ENCODE assay signal across 9 cellular contexts in the genomic region with DNA sequence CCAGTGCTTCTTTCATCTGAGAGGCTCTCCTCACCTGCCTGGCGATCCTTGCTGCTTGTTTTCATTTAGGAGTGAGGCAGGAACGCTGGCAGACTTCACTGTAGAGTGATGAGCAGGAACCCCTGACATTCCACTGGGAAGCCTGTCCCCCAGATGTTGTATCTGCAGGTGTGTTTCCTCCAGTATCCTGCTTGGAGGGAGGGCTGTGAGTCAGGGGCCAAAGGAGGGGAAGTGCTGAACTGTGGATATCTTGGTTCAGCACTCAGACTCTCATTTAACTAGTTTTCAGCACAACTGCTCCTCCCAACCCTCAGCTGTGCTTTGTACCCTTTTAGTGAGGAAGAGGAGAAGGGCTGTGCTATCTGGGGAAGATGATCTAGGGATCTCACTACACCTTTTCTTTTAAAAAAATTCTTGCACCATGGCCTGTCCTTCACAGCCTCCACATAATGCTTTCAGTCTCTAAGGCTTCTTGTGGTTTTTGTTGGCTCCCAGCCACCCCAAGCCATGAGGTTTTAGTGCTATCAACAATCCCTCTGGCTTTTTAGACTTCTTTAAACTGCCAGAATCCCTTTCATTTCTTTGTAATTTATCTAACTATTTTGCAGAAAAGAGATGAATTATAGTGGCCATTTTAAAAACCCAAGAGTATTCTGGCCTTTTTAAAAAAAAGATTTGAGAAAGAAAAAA. TPM values are rescaled to one million over a fixed set of nuclear protein-coding genes. Genes with fewer than 3 reads are reported as not detected.
DNase-seq lines count a peak whose midpoint lies in the region; TF ChIP-seq lines count a peak whose summit lies in the region.
"Had no signal": no experiment of that assay in that cellular context is flagged by ENCODE, and none has a peak within 500 bp of the region (broad histone marks: within the 10 kb centered on the region; RNA-seq: fewer than 3 reads in every experiment).

No MANE protein-coding gene starts in this region.

- TF ChIP-seq EP300 in esophagus muscularis mucosa (IDR thresholded peaks at IDR 0.05): no peak

- TF ChIP-seq CTCF in AG09319 (IDR thresholded peaks at IDR 0.05; ENCODE audit: low read depth, low read length): no peak
- TF ChIP-seq CTCF in fibroblast of pulmonary artery (IDR thresholded peaks at IDR 0.05; ENCODE audit: low read length, missing control alignments): no peak
- TF ChIP-seq CTCF in esophagus muscularis mucosa (IDR thresholded peaks at IDR 0.05): no peak

- no peak overlapping the region for H3K4me3 ChIP-seq in GM23248
- H3K4me3 ChIP-seq in fibroblast of pulmonary artery (replicated peaks; ENCODE audit: low read depth, low read length): no peak overlapping the region
- no peak overlapping the region for H3K4me3 ChIP-seq in esophagus muscularis mucosa
- H3K4me3 ChIP-seq: skin epidermis had no signal

- H3K36me3 ChIP-seq in GM23248 (ENCODE audit: low read depth): no peaks in the 10 kb centered on the region
- H3K36me3 ChIP-seq in esophagus muscularis mucosa: peaks cover 0 to 5% (median 0%) of the 10 kb centered on the region in 4 donors

- H3K9me3 ChIP-seq in GM23248 (ENCODE audit: low read depth): no peaks in the 10 kb centered on the region
- H3K9me3 ChIP-seq in esophagus muscularis mucosa: no peaks in the 10 kb centered on the region

- no peak overlapping the region for H3K4me2 ChIP-seq in GM23248 (ENCODE audit: unreplicated experiment)

- peaks cover 9% of the 10 kb centered on the region for H3K4me1 ChIP-seq in GM23248 (ENCODE audit: insufficient read depth)
- peaks cover 0 to 28% (median 17%) of the 10 kb centered on the region in 4 donors for H3K4me1 ChIP-seq in esophagus muscularis mucosa

- H3K79me2 ChIP-seq in GM23248 (ENCODE audit: insufficient read depth): peaks cover 41% of the 10 kb centered on the region

- H3K9ac ChIP-seq in GM23248: no peak overlapping the region

- WGBS in GM23248 (ENCODE audit: low coverage in 1 of 2, low lambda C conversion rate in 2 of 2, missing lambda C conversion rate in 2 of 2), 2 experiments: 63 to 64% methylated on average over 2 of the region's 2 CpGs
- 55% methylated on average over 2 of the region's 2 CpGs for WGBS in esophagus muscularis mucosa

- TF ChIP-seq POLR2A in esophagus muscularis mucosa (IDR thresholded peaks at IDR 0.05; ENCODE audit: low read depth): no peak

- H3K27ac ChIP-seq in GM23248 (no peak overlapping the region), esophagus muscularis mucosa (replicated peaks in 1 of 4) (no peak overlapping the region)
- H3K27ac ChIP-seq: skin epidermis had no signal

- no peaks in the 10 kb centered on the region for H4K20me1 ChIP-seq in GM23248 (ENCODE audit: insufficient read depth)

- intact Hi-C loops in esophagus muscularis mucosa (cut with DNase I): no loop called here

- H2AFZ ChIP-seq in GM23248: no peak overlapping the region

- H3K9me2 ChIP-seq in GM23248 (ENCODE audit: insufficient read depth): no peaks in the 10 kb centered on the region

- H3K27me3 ChIP-seq in GM23248 (replicated peaks; ENCODE audit: insufficient read depth) (no peaks in the 10 kb centered on the region), esophagus muscularis mucosa (no peaks in the 10 kb centered on the region)

- in situ Hi-C loops in GM23248 (cut with MboI): no loop called here

- DNase-seq in AG09319 (ENCODE audit: extremely low read depth, low read depth): peak; percentile 23
- DNase-seq in GM23248: peak; percentile 53
- peak; percentile 21 for DNase-seq in NAMALWA (ENCODE audit: low spot score)
- DNase-seq in fibroblast of pulmonary artery (ENCODE audit: low read depth): peak; percentile 67
- DNase-seq in NCI-H2029 (lab: John Stamatoyannopoulos, UW): no peak
- DNase-seq in NOMO-1 treated with DMSO at 0.1 percent for 48 hours (lab: John Stamatoyannopoulos, UW; ENCODE audit: unreplicated experiment): no peak
- no peak for DNase-seq in esophagus muscularis mucosa (ENCODE audit: extremely low spot score)
- DNase-seq in mesenteric fat pad (ENCODE audit: low spot score): no peak

- 0 out of 2 replicates have a peak, but pooled peaks cover 3% of the 10 kb centered on the region for H3F3A ChIP-seq in GM23248 (ENCODE audit: insufficient read depth)

RNA-seq across cellular contexts. Expression of a gene that starts 11.2 kb away (rescaled TPM):
- total RNA-seq in GM23248 (2014; rRNA removed; shearing (Covaris generic)): 2.3 and 3.4 TPM in 2 replicates
- 3.1 and 3.8 TPM in 2 replicates for polyA plus RNA-seq in GM23248 (2016; fragmentation: Nextera tagmentation; extraction: Ambion mirVana)
- total RNA-seq in esophagus muscularis mucosa (10 to 100 TPM in 3 of 4 donors, 1 to 10 TPM in 1; 7.9 to 19.1 (median 11.2) TPM), mesenteric fat pad (6.6 TPM)

RNA-seq across cellular contexts. Expression of a gene that starts 24.4 kb away (rescaled TPM):
- 63.4 and 67.7 TPM in 2 replicates for total RNA-seq in GM23248 (2014; rRNA removed; shearing (Covaris generic))
- polyA plus RNA-seq in GM23248 (2016; fragmentation: Nextera tagmentation; extraction: Ambion mirVana): 54.4 and 61.7 TPM in 2 replicates
- total RNA-seq in esophagus muscularis mucosa (10 to 100 TPM; 39.6 to 51.9 (median 47.2) TPM), mesenteric fat pad (36.5 TPM)

Comparison
In these comparisons a context has a peak if more than half of its experiments do, and no peak if none do; other contexts are left out.
1. DNase-seq: peak in AG09319 (single experiment), GM23248 (single experiment), NAMALWA (single experiment) and fibroblast of pulmonary artery (single experiment); none in NCI-H2029 (single experiment), NOMO-1 treated with DMSO at 0.1 percent for 48 hours (single experiment), esophagus muscularis mucosa (single experiment) and mesenteric fat pad (single experiment).